In genomic region chr6:24504642-24505586, GRCh38 we compare ENCODE assay signal across 1 cellular context.
TF ChIP-seq lines count a peak whose summit lies in the region.

No MANE protein-coding gene starts in this region.

TF ChIP-seq in HepG2, 621 proteins besides CTCF, POLR2A, EP300 and RAD21 (continued from another document and continues in another):
- TF ChIP-seq ZHX2 (IDR thresholded peaks at IDR 0.05; ENCODE audit: low read depth) (no peak), ZHX2 (CRISPR knock-in tag; IDR thresholded peaks at IDR 0.05; ENCODE audit: borderline replicate concordance) (no peak; the same call in 1 of the 2 replicates), BORCS8-MEF2B (CRISPR knock-in tag; IDR thresholded peaks at IDR 0.05) (peak; percentile 51; the same call in 1 of the 2 replicates), HMGXB4 (CRISPR knock-in tag; IDR thresholded peaks at IDR 0.05; ENCODE audit: borderline replicate concordance in 1 of 2, low read depth in 1 of 2) (peak; percentile 31 to 64; a peak in 2 of 4 replicates), CENPT (CRISPR knock-in tag; IDR thresholded peaks at IDR 0.05; ENCODE audit: low read depth) (no peak), FOXP4 (CRISPR knock-in tag; IDR thresholded peaks at IDR 0.05) (peak; percentile 80), MATR3 (CRISPR knock-in tag; IDR thresholded peaks at IDR 0.05) (no peak), ZNF605 (CRISPR knock-in tag; IDR thresholded peaks at IDR 0.05) (peak; percentile 71; the same call in 1 of the 2 replicates), SNAPC2 (CRISPR knock-in tag; IDR thresholded peaks at IDR 0.05) (peak; percentile 58; the same call in 1 of the 2 replicates), ZNF232 (CRISPR knock-in tag; IDR thresholded peaks at IDR 0.05; ENCODE audit: borderline replicate concordance) (peak; percentile 83; the same call in 1 of the 2 replicates), ZNF609 (CRISPR knock-in tag; IDR thresholded peaks at IDR 0.05; ENCODE audit: borderline replicate concordance) (peak; percentile 38; the same call in 1 of the 2 replicates), ZNF546 (CRISPR knock-in tag; conservative IDR thresholded peaks at IDR 0.05) (no peak), POGZ (CRISPR knock-in tag; IDR thresholded peaks at IDR 0.05) (peak; percentile 94), ZNF530 (CRISPR knock-in tag; IDR thresholded peaks at IDR 0.05; ENCODE audit: low read depth) (no peak), AGO1 (IDR thresholded peaks at IDR 0.05; ENCODE audit: low read depth, low read length, poor library complexity, severe bottlenecking) (no peak), ZMAT3 (CRISPR knock-in tag; conservative IDR thresholded peaks at IDR 0.05) (no peak), TCF7 (IDR thresholded peaks at IDR 0.05; ENCODE audit: low read depth) (0 out of 2 replicates have a peak, but pooled peaks have one; percentile 33), GATAD2A (CRISPR knock-in tag; IDR thresholded peaks at IDR 0.05) (peak; percentile 84), MED8 (CRISPR knock-in tag; IDR thresholded peaks at IDR 0.05; ENCODE audit: insufficient replicate concordance) (peak; percentile 2), ZNF710 (CRISPR knock-in tag; IDR thresholded peaks at IDR 0.05; ENCODE audit: borderline replicate concordance) (peak; percentile 80; the same call in 1 of the 2 replicates), ZNF749 (CRISPR knock-in tag; IDR thresholded peaks at IDR 0.05; ENCODE audit: borderline replicate concordance) (peak; percentile 23; the same call in 1 of the 2 replicates), ZNF138 (CRISPR knock-in tag; IDR thresholded peaks at IDR 0.05; ENCODE audit: low read depth) (no peak), NFAT5 (CRISPR knock-in tag; IDR thresholded peaks at IDR 0.05) (peak; percentile 55; the same call in 1 of the 2 replicates), ZNF44 (CRISPR knock-in tag; IDR thresholded peaks at IDR 0.05) (0 out of 2 replicates have a peak, but pooled peaks have one; percentile 64), ZBTB46 (CRISPR knock-in tag; IDR thresholded peaks at IDR 0.05; ENCODE audit: borderline replicate concordance) (no peak)
